In genomic region chr14:74948228-74949175, GRCh38 we compare ENCODE assay signal across 18 cellular contexts.
"Had no signal": no experiment of that assay in that cellular context is flagged by ENCODE, and none has a peak within 500 bp of the region (broad histone marks: within the 10 kb centered on the region; RNA-seq: fewer than 3 reads in every experiment).

No MANE protein-coding gene starts in this region.

- H3K4me1 ChIP-seq: adrenal gland had no signal

- H3K4me3 Mint-ChIP-seq: activated CD8-positive, alpha-beta T cell treated with anti-CD3 and anti-CD28 coated beads for 36 hours; activated naive CD4-positive, alpha-beta T cell treated with anti-CD3 and anti-CD28 coated beads, Interleukin-2, amount 50 U/mL, for 24 hours; naive B cell; stimulated activated memory B cell treated with anti-CD40 and anti-IgM and Interleukin-4, amounts not matched to agents 10 μg/mL and 1 μg/mL and 100 μg/mL, for 72 hours had no signal

- H3K27ac Mint-ChIP-seq: activated CD8-positive, alpha-beta T cell treated with anti-CD3 and anti-CD28 coated beads for 36 hours; activated naive CD4-positive, alpha-beta T cell treated with anti-CD3 and anti-CD28 coated beads, Interleukin-2, amount 50 U/mL, for 24 hours; stimulated activated memory B cell treated with anti-CD40 and anti-IgM and Interleukin-4, amounts not matched to agents 10 μg/mL and 1 μg/mL and 100 μg/mL, for 72 hours had no signal

- H3K9me3 Mint-ChIP-seq: activated CD8-positive, alpha-beta T cell treated with anti-CD3 and anti-CD28 coated beads for 36 hours; activated naive CD4-positive, alpha-beta T cell treated with anti-CD3 and anti-CD28 coated beads, Interleukin-2, amount 50 U/mL, for 24 hours; stimulated activated memory B cell treated with anti-CD40 and anti-IgM and Interleukin-4, amounts not matched to agents 10 μg/mL and 1 μg/mL and 100 μg/mL, for 72 hours had no signal

- ATAC-seq: activated CD8-positive, alpha-beta T cell treated with anti-CD3 and anti-CD28 coated beads for 36 hours; foreskin keratinocyte; left colon; lower lobe of right lung; stimulated activated memory B cell treated with anti-CD40 and anti-IgM and Interleukin-4, amounts not matched to agents 10 μg/mL and 1 μg/mL and 100 μg/mL, for 72 hours had no signal

- H3K27me3 ChIP-seq: adrenal gland, colonic mucosa, foreskin keratinocyte had no signal

- H3K9me3 ChIP-seq: adrenal gland, colonic mucosa, lower lobe of right lung, neutrophil had no signal

- H3K4me3 ChIP-seq: adrenal gland, colonic mucosa, lower lobe of right lung had no signal

- DNase-seq: activated CD8-positive, alpha-beta T cell treated with anti-CD3 and anti-CD28 coated beads for 36 hours; activated effector memory CD4-positive, alpha-beta T cell treated with anti-CD3 and anti-CD28 coated beads, Interleukin-2, amount 50 U/mL, for 16 hours; activated T-cell treated with anti-CD3 and anti-CD28 coated beads, Interleukin-2, amount 50 U/mL, for 48 hours; adrenal gland; caudate nucleus; colonic mucosa; foreskin keratinocyte; head of caudate nucleus; left colon; lower lobe of right lung; midbrain; naive B cell; retina; stimulated activated CD4-positive, alpha-beta T cell treated with anti-CD3 and anti-CD28 coated beads, Interleukin-2, amount 100 ng/mL, for 48 hours; WERI-Rb-1 had no signal

- H3K36me3 Mint-ChIP-seq: activated naive CD4-positive, alpha-beta T cell treated with anti-CD3 and anti-CD28 coated beads, Interleukin-2, amount 50 U/mL, for 24 hours; naive B cell; stimulated activated memory B cell treated with anti-CD40 and anti-IgM and Interleukin-4, amounts not matched to agents 10 μg/mL and 1 μg/mL and 100 μg/mL, for 72 hours had no signal

- H3K36me3 ChIP-seq: adrenal gland, colonic mucosa, lower lobe of right lung, neutrophil had no signal

- H3K27me3 Mint-ChIP-seq: activated naive CD4-positive, alpha-beta T cell treated with anti-CD3 and anti-CD28 coated beads, Interleukin-2, amount 50 U/mL, for 24 hours had no signal

- H3K27ac ChIP-seq: adrenal gland, colonic mucosa, foreskin keratinocyte, lower lobe of right lung, neutrophil, WERI-Rb-1 had no signal
